Comparison of ENCODE assay signal across 18 cellular contexts in genomic region chr21:16307256-16307655, GRCh38.
DNase-seq lines count a peak whose midpoint lies in the region; ATAC-seq and TF ChIP-seq lines count a peak whose summit lies in the region.
"Had no signal": no experiment of that assay in that cellular context is flagged by ENCODE, and none has a peak within 500 bp of the region (broad histone marks: within the 10 kb centered on the region; RNA-seq: fewer than 3 reads in every experiment).

No MANE protein-coding gene starts in this region.

- no peak for TF ChIP-seq POLR2A in esophagus squamous epithelium (IDR thresholded peaks at IDR 0.05)
- no peak for TF ChIP-seq POLR2A in vagina (IDR thresholded peaks at IDR 0.05)

- H3K4me1 ChIP-seq in left ventricle myocardium inferior (peaks cover 25% of the 10 kb centered on the region), esophagus squamous epithelium (peaks cover 0 to 30% (median 0%) of the 10 kb centered on the region in 3 donors), vagina (peaks cover 30% of the 10 kb centered on the region)
- H3K4me1 ChIP-seq: BLaER1, esophagus muscularis mucosa had no signal

- ATAC-seq in left cardiac atrium = no peak
- no peak for ATAC-seq in HG03045 (IDR thresholded peaks at IDR 0.05; ENCODE audit: unreplicated experiment)
- no peak for ATAC-seq in left lobe of liver
- ATAC-seq: activated T-cell treated with anti-CD3 and anti-CD28 coated beads, Interleukin-2, amount 50 U/mL, for 72 hours had no signal

- H3K27ac ChIP-seq in left ventricle myocardium inferior (replicated peaks) (peak overlapping the region; percentile 73), esophagus squamous epithelium (peak overlapping the region in 2 of 4 donors; percentile 73 to 86), vagina (peak overlapping the region; percentile 87)
- H3K27ac ChIP-seq: BLaER1, cardiac muscle cell, hepatocyte had no signal

- intact Hi-C loops in left ventricle myocardium inferior (cut with micrococcal nuclease) (no loop called here), left cardiac atrium (cut with DNase I) (loop anchor here in 1 of 2 donors (10.0 kb wide), 1 partner anchor 92 kb away; no protein-coding TSS in a partner anchor), esophagus squamous epithelium (cut with DNase I) (no loop called here), vagina (cut with DNase I) (loop anchor here (10.0 kb wide), 2 partner anchors 112 to 118 kb away; no protein-coding TSS in a partner anchor)

- TF ChIP-seq CTCF in left ventricle myocardium inferior (IDR thresholded peaks at IDR 0.05; ENCODE audit: borderline replicate concordance) = no peak
- no peak for TF ChIP-seq CTCF in esophagus squamous epithelium (IDR thresholded peaks at IDR 0.05)
- TF ChIP-seq CTCF in vagina (IDR thresholded peaks at IDR 0.05) = no peak

- H3K36me3 ChIP-seq in left ventricle myocardium inferior = no peaks in the 10 kb centered on the region
- no peaks in the 10 kb centered on the region for H3K36me3 ChIP-seq in esophagus squamous epithelium
- H3K36me3 ChIP-seq in vagina = no peaks in the 10 kb centered on the region
- H3K36me3 ChIP-seq: BLaER1, cardiac muscle cell, esophagus muscularis mucosa had no signal

- no peaks in the 10 kb centered on the region for H3K27me3 ChIP-seq in left ventricle myocardium inferior (ENCODE audit: low read depth)
- H3K27me3 ChIP-seq in esophagus squamous epithelium = no peaks in the 10 kb centered on the region
- H3K27me3 ChIP-seq in vagina = no peaks in the 10 kb centered on the region
- H3K27me3 ChIP-seq: BLaER1, cardiac muscle cell, esophagus muscularis mucosa, hepatocyte had no signal

- DNase-seq in left ventricle myocardium inferior (no peak), left cardiac atrium (no peak), esophagus squamous epithelium (lab: John Stamatoyannopoulos, UW) (no peak), pons (ENCODE audit: low spot score) (peak; percentile 56), vagina (ENCODE audit: extremely low spot score in 2 of 2) (no peak), left lobe of liver (ENCODE audit: low spot score) (no peak), DMS53 treated with DMSO at 0.1 percent for 48 hours (lab: John Stamatoyannopoulos, UW; ENCODE audit: unreplicated experiment) (no peak)
- DNase-seq: activated CD4-positive, alpha-beta memory T cell treated with anti-CD3 and anti-CD28 coated beads for 36 hours; activated naive CD8-positive, alpha-beta T cell treated with anti-CD3 and anti-CD28 coated beads for 36 hours; activated T-cell treated with anti-CD3 and anti-CD28 coated beads, Interleukin-2, amount 50 U/mL, for 72 hours; NCI-H2029 treated with DMSO at 0.1 percent for 48 hours; SHP77 treated with DMSO at 0.1 percent for 48 hours; stimulated activated CD4-positive, alpha-beta T cell treated with anti-CD3 and anti-CD28 coated beads, Interleukin-4, amount 100 ng/mL, for 4 hours had no signal

- H3K4me3 ChIP-seq in left ventricle myocardium inferior = peak overlapping the region; percentile 53
- peak overlapping the region in 3 of 4 donors; percentile 26 to 55 (median 36) for H3K4me3 ChIP-seq in esophagus squamous epithelium
- H3K4me3 ChIP-seq in vagina = peak overlapping the region; percentile 30
- H3K4me3 ChIP-seq: BLaER1, cardiac muscle cell, hepatocyte had no signal

- H3K9me3 ChIP-seq in left ventricle myocardium inferior (replicated peaks) (no peaks in the 10 kb centered on the region), esophagus squamous epithelium (no peaks in the 10 kb centered on the region), vagina (no peaks in the 10 kb centered on the region)
- H3K9me3 ChIP-seq: BLaER1, esophagus muscularis mucosa had no signal
